Comparison of ENCODE assay signal across 6 cellular contexts in the genomic region with DNA sequence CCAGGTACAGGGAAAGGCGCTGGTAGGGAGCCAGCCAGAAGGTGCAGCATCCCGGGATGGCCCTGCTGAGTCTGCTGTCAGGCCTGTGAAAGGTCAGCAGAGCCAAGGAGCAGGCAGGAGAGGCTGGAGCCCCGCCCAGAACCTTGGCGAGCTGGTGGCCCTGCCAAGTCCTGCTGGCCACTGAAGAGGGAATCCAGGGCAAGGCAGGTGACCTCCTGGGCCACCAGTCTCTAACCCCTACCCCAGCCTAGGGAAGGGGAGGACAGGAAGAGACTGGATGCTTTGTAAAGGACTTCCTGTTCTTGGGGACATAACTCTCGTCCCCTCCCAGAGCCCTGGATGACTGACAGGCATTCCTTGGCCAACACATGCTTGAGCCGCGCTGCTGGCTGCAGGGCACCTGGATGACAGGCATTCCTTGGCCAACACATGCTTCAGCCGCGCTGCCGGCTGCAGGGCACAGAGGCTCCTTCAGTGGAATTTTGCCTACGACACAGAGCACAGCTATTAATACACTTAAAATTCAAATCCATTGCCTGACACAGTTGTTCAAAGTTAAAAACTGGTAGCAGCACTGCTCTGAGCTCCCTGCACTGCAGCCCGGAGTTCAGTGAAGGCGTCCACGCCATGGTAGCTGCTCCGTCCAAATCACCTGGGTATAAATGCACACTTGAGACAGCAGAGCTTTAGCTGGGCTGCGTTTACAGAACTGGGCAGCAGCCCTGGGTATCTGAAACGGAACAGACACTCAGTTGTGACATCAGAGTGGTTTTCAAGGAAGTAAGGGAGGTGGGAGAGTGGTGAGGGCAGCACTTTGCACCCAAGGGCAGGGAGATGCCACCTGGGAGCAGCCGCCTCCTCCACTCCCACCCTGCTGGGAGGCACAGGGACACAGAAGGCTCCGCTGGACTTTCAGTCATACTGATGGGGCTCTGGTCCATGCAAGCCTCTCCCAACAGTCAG. TPM values are rescaled to one million over a fixed set of nuclear protein-coding genes. Genes with fewer than 3 reads are reported as not detected.
DNase-seq lines count a peak whose midpoint lies in the region; ATAC-seq, FAIRE-seq and TF ChIP-seq lines count a peak whose summit lies in the region.

No MANE protein-coding gene starts in this region.

- no peaks in the 10 kb centered on the region for H3K27me3 ChIP-seq in RWPE2 (ENCODE audit: insufficient read depth, poor library complexity, severe bottlenecking)

- H3K36me3 ChIP-seq in RWPE2 (ENCODE audit: low read depth) (peaks cover 35% of the 10 kb centered on the region), kidney (ENCODE audit: control insufficient read depth in 1 of 2, insufficient read depth in 2 of 2, low read length in 2 of 2) (peaks cover 0 to 4% of the 10 kb centered on the region in 2 donors)

- peak; percentile 66 for DNase-seq in Caki2 (ENCODE audit: low read depth)
- no peak for DNase-seq in RWPE2 (ENCODE audit: low spot score)
- peak; percentile 80 for DNase-seq in kidney
- no peak for DNase-seq in NCI-H2107 treated with DMSO at 0.1 percent for 48 hours (lab: John Stamatoyannopoulos, UW; ENCODE audit: unreplicated experiment)

- TF ChIP-seq CTCF in RWPE2 (IDR thresholded peaks at IDR 0.05; ENCODE audit: poor library complexity, severe bottlenecking) (no peak), kidney (IDR thresholded peaks at IDR 0.05; ENCODE audit: borderline replicate concordance, extremely low read depth, insufficient read depth) (no peak)

- H3K27ac ChIP-seq in RWPE2 (ENCODE audit: poor library complexity, severe bottlenecking) (peak overlapping the region; percentile 84), kidney (ENCODE audit: low read depth in 2 of 2, low read length in 2 of 2) (peak overlapping the region; percentile 10 to 48)

- H3K9me3 ChIP-seq in RWPE2 (ENCODE audit: severe bottlenecking), result no peaks in the 10 kb centered on the region
- H3K9me3 ChIP-seq in kidney (ENCODE audit: control insufficient read depth in 1 of 2, low read length in 2 of 2), result no peaks in the 10 kb centered on the region

- intact Hi-C loops in kidney (cut with DNase I), result no loop called here

- no peak for ATAC-seq in RWPE2 (ENCODE audit: low read depth)
- no peak for ATAC-seq in HG02870 (IDR thresholded peaks at IDR 0.05; ENCODE audit: unreplicated experiment)
- ATAC-seq in GM21515 (IDR thresholded peaks at IDR 0.05; ENCODE audit: unreplicated experiment), result no peak

- H3K4me1 ChIP-seq in RWPE2 (ENCODE audit: insufficient read depth, poor library complexity, severe bottlenecking) (peaks cover 8% of the 10 kb centered on the region), kidney (ENCODE audit: control insufficient read depth in 1 of 2, insufficient read depth in 1 of 2, low read depth in 1 of 2, low read length in 2 of 2) (peaks cover 15 to 25% of the 10 kb centered on the region in 2 donors)

- peak overlapping the region; percentile 5 to 44 for H3K9ac ChIP-seq in kidney (ENCODE audit: low read length in 2 of 2)

- FAIRE-seq in kidney (lab: Jason Lieb, UNC), result no peak

- in situ Hi-C loops in Caki2 (cut with HindIII; ENCODE audit: low pct_unique_long_range_greater_than_20kb, low sequenced_read_pairs), result no loop called here

- H3K4me3 ChIP-seq in RWPE2 (ENCODE audit: severe bottlenecking), result peak overlapping the region; percentile 76
- H3K4me3 ChIP-seq in kidney (ENCODE audit: low read length in 2 of 2), result peak overlapping the region in 1 of 2 donors; percentile 73

RNA-seq across cellular contexts. Expression of a gene that starts 2.0 kb away (rescaled TPM):
- total RNA-seq in Caki2 (2014; rRNA removed; shearing (Covaris generic); ENCODE audit: low replicate concordance), result 0.12 and 1.1 TPM in 2 replicates
- total RNA-seq in kidney, result 7.2 TPM
- 8.2 TPM for polyA plus RNA-seq in kidney (ENCODE audit: insufficient read depth, low read depth, low replicate concordance)

RNA-seq across cellular contexts. Expression of a gene that starts 2.0 kb away (rescaled TPM):
- 59.6 and 78.5 TPM in 2 replicates for total RNA-seq in Caki2 (2014; rRNA removed; shearing (Covaris generic); ENCODE audit: low replicate concordance)
- 13.5 TPM for total RNA-seq in kidney
- 21.2 TPM for polyA plus RNA-seq in kidney (ENCODE audit: insufficient read depth, low read depth, low replicate concordance)

RNA-seq across cellular contexts. Expression of a gene that starts 7.4 kb away (rescaled TPM):
- total RNA-seq in Caki2 (2014; rRNA removed; shearing (Covaris generic); ENCODE audit: low replicate concordance), result 81.6 and 90.5 TPM in 2 replicates
- 34.0 TPM for total RNA-seq in kidney
- polyA plus RNA-seq in kidney (ENCODE audit: insufficient read depth, low read depth, low replicate concordance), result 63.3 TPM

RNA-seq across cellular contexts. Expression of a gene that starts 10.7 kb away (rescaled TPM):
- 45.6 and 67.7 TPM in 2 replicates for total RNA-seq in Caki2 (2014; rRNA removed; shearing (Covaris generic); ENCODE audit: low replicate concordance)
- total RNA-seq in kidney, result 26.0 TPM
- 13.6 TPM for polyA plus RNA-seq in kidney (ENCODE audit: insufficient read depth, low read depth, low replicate concordance)

RNA-seq across cellular contexts. Expression of a gene that starts 16.2 kb away (rescaled TPM):
- total RNA-seq in Caki2 (2014; rRNA removed; shearing (Covaris generic); ENCODE audit: low replicate concordance), result 0.03 TPM in 1 of 2 replicates, not detected in the other
- 0.66 TPM for total RNA-seq in kidney
- 0.30 TPM for polyA plus RNA-seq in kidney (ENCODE audit: insufficient read depth, low read depth, low replicate concordance)

Comparison
In these comparisons a context has a peak if more than half of its experiments do, and no peak if none do; other contexts are left out.
1. DNase-seq: peak in Caki2 (single experiment) and kidney (single experiment); none in RWPE2 (single experiment) and NCI-H2107 treated with DMSO at 0.1 percent for 48 hours (single experiment).